ENCODE assay signal across 27 cellular contexts in the genomic region with DNA sequence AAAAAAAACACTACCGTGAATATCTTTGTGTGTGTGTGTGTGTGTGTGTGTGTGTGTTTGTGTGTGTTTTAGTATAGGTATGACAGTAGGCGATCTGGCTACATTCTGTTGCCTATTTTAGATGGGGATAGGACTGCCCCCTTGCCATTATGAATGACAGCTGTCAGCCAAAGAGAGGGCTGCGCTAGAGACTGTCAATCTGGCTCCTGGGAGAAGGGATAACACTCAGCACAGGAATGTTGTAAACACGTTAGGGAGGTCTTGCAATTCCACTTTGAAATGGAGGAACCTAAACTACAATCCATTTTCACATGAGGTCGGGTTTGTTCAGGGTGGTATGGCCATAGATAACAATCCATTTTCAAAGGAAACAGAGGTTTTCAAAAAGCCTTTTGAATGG.
"Had no signal": no experiment of that assay in that cellular context is flagged by ENCODE, and none has a peak within 500 bp of the region (broad histone marks: within the 10 kb centered on the region; RNA-seq: fewer than 3 reads in every experiment).

No MANE protein-coding gene starts in this region.

- H3K9me3 Mint-ChIP-seq: activated B cell treated with CpG ODN at 0.5 μM for 24 hours; activated naive CD4-positive, alpha-beta T cell treated with anti-CD3 and anti-CD28 coated beads for 36 hours; activated T-cell treated with anti-CD3 and anti-CD28 coated beads, Interleukin-2, amount 50 U/mL, for 4 hours had no signal

- H3K4me1 ChIP-seq: colonic mucosa, SJSA1 had no signal

- H3K36me3 Mint-ChIP-seq: activated naive CD8-positive, alpha-beta T cell had no signal

- H3K27ac ChIP-seq: brain microvascular endothelial cell, colonic mucosa, RWPE1, SJSA1 had no signal

- H3K27ac Mint-ChIP-seq: activated B cell treated with CpG ODN at 0.5 μM for 24 hours; activated CD4-positive, alpha-beta T cell treated with anti-CD3 and anti-CD28 coated beads, Interleukin-2, amount 10 ng/mL, durations not matched to agents 24 days and 14 days; activated naive CD4-positive, alpha-beta T cell treated with anti-CD3 and anti-CD28 coated beads for 36 hours; activated naive CD8-positive, alpha-beta T cell had no signal

- H3K4me1 Mint-ChIP-seq: activated B cell treated with CpG ODN at 0.5 μM for 24 hours; activated CD4-positive, alpha-beta T cell treated with anti-CD3 and anti-CD28 coated beads, Interleukin-2, amount 10 ng/mL, durations not matched to agents 24 days and 14 days had no signal

- H3K27me3 ChIP-seq: brain microvascular endothelial cell, colonic mucosa, SJSA1 had no signal

- H3K9me3 ChIP-seq: colonic mucosa, SJSA1 had no signal

- H3K4me3 Mint-ChIP-seq: activated B cell treated with CpG ODN at 0.5 μM for 24 hours; activated CD4-positive, alpha-beta T cell treated with anti-CD3 and anti-CD28 coated beads, Interleukin-2, amount 10 ng/mL, durations not matched to agents 24 days and 14 days; activated naive CD4-positive, alpha-beta T cell treated with anti-CD3 and anti-CD28 coated beads for 36 hours; activated naive CD8-positive, alpha-beta T cell; activated T-cell treated with anti-CD3 and anti-CD28 coated beads, Interleukin-2, amount 50 U/mL, for 4 hours had no signal

- DNase-seq: activated B cell treated with CpG ODN at 0.5 μM for 24 hours; activated CD4-positive, alpha-beta T cell treated with anti-CD3 and anti-CD28 coated beads for 1 hour; activated CD4-positive, alpha-beta T cell treated with anti-CD3 and anti-CD28 coated beads, Interleukin-2, amount 10 ng/mL, durations not matched to agents 24 days and 14 days; activated CD4-positive, alpha-beta T cell treated with anti-CD3 and anti-CD28 coated beads, Interleukin-2, amount 50 U/mL, for 48 hours; activated CD8-positive, alpha-beta memory T cell treated with anti-CD3 and anti-CD28 coated beads for 24 hours; activated effector memory CD4-positive, alpha-beta T cell treated with anti-CD3 and anti-CD28 coated beads, Interleukin-2, amount 50 U/mL, for 16 hours; activated naive CD4-positive, alpha-beta T cell treated with anti-CD3 and anti-CD28 coated beads for 36 hours; activated T-cell treated with anti-CD3 and anti-CD28 coated beads, Interleukin-2, amount 50 U/mL, for 4 hours; amygdala; brain microvascular endothelial cell; colonic mucosa; KG1; MV-4-11; NCI-H1092 treated with DMSO at 0.1 percent for 48 hours; NCI-H1436; NCI-H187; NCI-H2081 treated with DMSO at 0.1 percent for 48 hours; NCI-H446 treated with DMSO at 0.1 percent for 48 hours; NCI-H524 treated with DMSO at 0.1 percent for 48 hours; NCI-H748 treated with DMSO at 0.1 percent for 48 hours; Right ventricle myocardium superior; SW 1271 had no signal

- H3K4me3 ChIP-seq: colonic mucosa, SJSA1 had no signal

- H3K36me3 ChIP-seq: brain microvascular endothelial cell, colonic mucosa, SJSA1 had no signal

- ATAC-seq: activated T-cell treated with anti-CD3 and anti-CD28 coated beads, Interleukin-2, amount 50 U/mL, for 4 hours; Panc1; SK-N-SH treated with all-trans-retinoic acid at 6 μM for 48 hours had no signal
